In the genomic region with DNA sequence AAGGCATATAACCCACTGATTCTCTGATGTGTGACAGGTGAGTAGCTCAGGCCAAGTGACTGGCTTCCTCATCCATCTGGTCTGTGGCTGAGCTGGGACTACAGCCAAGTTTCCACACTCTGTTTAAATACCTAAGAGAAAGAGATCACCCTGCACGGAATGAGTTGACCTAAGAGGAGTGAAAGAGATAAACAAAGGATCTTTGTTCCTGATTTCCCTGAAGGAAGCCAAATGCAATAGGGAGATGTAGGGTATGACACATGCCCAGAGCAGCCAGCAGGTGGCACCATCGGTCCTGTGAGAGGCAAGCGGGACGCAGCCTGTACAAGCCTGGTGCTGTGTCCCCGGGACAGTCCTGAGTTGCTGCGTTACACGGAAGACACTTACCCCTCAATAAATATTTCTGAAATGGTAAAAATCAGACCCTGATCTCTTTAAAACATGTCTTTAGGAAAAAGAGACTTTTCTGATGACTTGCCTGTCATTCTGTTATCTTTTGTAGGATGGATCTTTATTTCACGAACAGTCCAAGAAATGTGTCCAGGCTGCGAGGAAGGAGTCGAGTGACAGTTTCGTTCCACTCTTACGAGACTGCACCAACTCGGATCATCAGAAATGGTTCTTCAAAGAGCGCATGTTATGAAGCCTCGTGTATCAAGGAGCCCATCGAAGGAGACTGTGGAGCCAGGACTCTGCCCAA, we compare ENCODE assay signal across 8 cellular contexts. TPM values are rescaled to one million over a fixed set of nuclear protein-coding genes. Genes with fewer than 3 reads are reported as not detected.
DNase-seq lines count a peak whose midpoint lies in the region; ATAC-seq and TF ChIP-seq lines count a peak whose summit lies in the region.

No MANE protein-coding gene starts in this region.

- H3K36me3 ChIP-seq in Loucy (ENCODE audit: insufficient read depth, low read length) (no peaks in the 10 kb centered on the region), osteoblast (ENCODE audit: insufficient read depth, low read length) (no peaks in the 10 kb centered on the region), suprapubic skin (no peaks in the 10 kb centered on the region)

- no peaks in the 10 kb centered on the region for H3K9me3 ChIP-seq in Loucy (ENCODE audit: insufficient read depth, low read depth, low read length)
- H3K9me3 ChIP-seq in osteoblast (ENCODE audit: low read depth, low read length), result no peaks in the 10 kb centered on the region
- H3K9me3 ChIP-seq in suprapubic skin, result no peaks in the 10 kb centered on the region

- no peaks in the 10 kb centered on the region for H3F3A ChIP-seq in Loucy (ENCODE audit: low read depth)

- no peaks in the 10 kb centered on the region for H3K9me2 ChIP-seq in Loucy (replicated peaks; ENCODE audit: low read depth, low read length)

- peak; percentile 98 for TF ChIP-seq CTCF in Loucy (conservative IDR thresholded peaks at IDR 0.05; ENCODE audit: low read length)
- peak; percentile 98 for TF ChIP-seq CTCF in osteoblast (IDR thresholded peaks at IDR 0.05; ENCODE audit: extremely low read depth, low read depth, low read length)
- TF ChIP-seq CTCF in suprapubic skin (IDR thresholded peaks at IDR 0.05), result peak; percentile 77 to 85

- no peaks in the 10 kb centered on the region for H3K79me2 ChIP-seq in Loucy (ENCODE audit: insufficient read depth, low read length)
- no peaks in the 10 kb centered on the region for H3K79me2 ChIP-seq in osteoblast (ENCODE audit: insufficient read depth, low read length)

- H3K27ac ChIP-seq in osteoblast (ENCODE audit: low read depth, low read length) (no peak overlapping the region), suprapubic skin (no peak overlapping the region)

- H2AFZ ChIP-seq in Loucy (ENCODE audit: low read length) (no peak overlapping the region), osteoblast (ENCODE audit: low read length) (peak overlapping the region; percentile 78)

- no peak overlapping the region for H3K4me2 ChIP-seq in Loucy (ENCODE audit: low read depth, low read length, poor library complexity, severe bottlenecking)
- H3K4me2 ChIP-seq in osteoblast (ENCODE audit: insufficient read depth, low read length), result peak overlapping the region; percentile 76

- peak; percentile 95 for ATAC-seq in GM21786 (IDR thresholded peaks at IDR 0.05; ENCODE audit: unreplicated experiment)

- no peak for TF ChIP-seq EP300 in suprapubic skin (IDR thresholded peaks at IDR 0.05)

- H3K4me1 ChIP-seq in Loucy (ENCODE audit: insufficient read depth, low read length, poor library complexity, severe bottlenecking) (no peaks in the 10 kb centered on the region), osteoblast (ENCODE audit: insufficient read depth, low read length) (no peaks in the 10 kb centered on the region), suprapubic skin (no peaks in the 10 kb centered on the region)

- in situ Hi-C loops in SK-MEL-5 (cut with HindIII; ENCODE audit: low pct_unique_long_range_greater_than_20kb, low sequenced_read_pairs), result no loop called here

- no peak overlapping the region for H3K9ac ChIP-seq in Loucy (ENCODE audit: low read depth, low read length, poor library complexity, severe bottlenecking)

- 8% methylated on average over 16 of the region's 16 CpGs for whole genome bisulfite sequencing in suprapubic skin

- H4K20me1 ChIP-seq in Loucy (ENCODE audit: insufficient read depth, low read length, poor library complexity, severe bottlenecking) (no peaks in the 10 kb centered on the region), osteoblast (ENCODE audit: insufficient read depth, low read length) (no peaks in the 10 kb centered on the region)

- H3K27me3 ChIP-seq in Loucy (ENCODE audit: insufficient read depth, low read length, poor library complexity, severe bottlenecking) (no peaks in the 10 kb centered on the region), osteoblast (ENCODE audit: insufficient read depth, low read length) (peaks cover 2% of the 10 kb centered on the region), suprapubic skin (no peaks in the 10 kb centered on the region)

- H3K4me3 ChIP-seq in Loucy (ENCODE audit: low read length, poor library complexity, severe bottlenecking) (no peak overlapping the region), osteoblast (ENCODE audit: insufficient read depth, low read length) (peak overlapping the region; percentile 60), suprapubic skin (peak overlapping the region; percentile 22)

- TF ChIP-seq POLR2A in suprapubic skin (IDR thresholded peaks at IDR 0.05), result no peak

- DNase-seq in DMS79 treated with DMSO at 0.1 percent for 48 hours (lab: John Stamatoyannopoulos, UW), result peak; percentile 60
- peak; percentile 96 for DNase-seq in SK-MEL-5 (ENCODE audit: low read depth, low spot score)
- peak; percentile 34 to 71 (median 50) for DNase-seq in activated naive CD4-positive, alpha-beta T cell (lab: John Stamatoyannopoulos, UW)
- DNase-seq in globus pallidus (ENCODE audit: low spot score), result peak; percentile 94
- DNase-seq in osteoblast (ENCODE audit: insufficient read length, low spot score, missing footprints), result peak; percentile 91
- DNase-seq in suprapubic skin (ENCODE audit: low spot score in 2 of 2), result peak; percentile 92 to 95

RNA-seq across cellular contexts. Expression of a gene that starts 41.1 kb away (rescaled TPM):
- total RNA-seq in SK-MEL-5 (2014; rRNA removed; shearing (Covaris generic)), result 33.8 and 34.7 TPM in 2 replicates
- polyA plus RNA-seq in SK-MEL-5 (2015; cell fraction: cytosol; rRNA removed), result 36.2 and 50.4 TPM in 2 replicates
- 27.4 and 37.6 TPM in 2 replicates for polyA plus RNA-seq in SK-MEL-5 (2015; cell fraction: nucleus; rRNA removed)
- 10.1 and 11.8 TPM in 2 replicates for total RNA-seq in osteoblast
- total RNA-seq in suprapubic skin, result 1 to 10 TPM; 1.4 to 8.0 (median 5.5) TPM

RNA-seq across cellular contexts. Expression of a gene that starts 52.2 kb away (rescaled TPM):
- total RNA-seq in SK-MEL-5 (2014; rRNA removed; shearing (Covaris generic)), result 16.4 and 16.9 TPM in 2 replicates
- polyA plus RNA-seq in SK-MEL-5 (2015; cell fraction: cytosol; rRNA removed), result 24.5 and 30.3 TPM in 2 replicates
- polyA plus RNA-seq in SK-MEL-5 (2015; cell fraction: nucleus; rRNA removed), result 65.8 and 101 TPM in 2 replicates
- total RNA-seq in osteoblast (21.7 and 25.6 TPM in 2 replicates), suprapubic skin (10 to 100 TPM in 2 of 4 donors, 1 to 10 TPM in 2; 7.0 to 37.8 (median 10.3) TPM)
